8 cellular contexts compared by ENCODE assay signal in the genomic region with DNA sequence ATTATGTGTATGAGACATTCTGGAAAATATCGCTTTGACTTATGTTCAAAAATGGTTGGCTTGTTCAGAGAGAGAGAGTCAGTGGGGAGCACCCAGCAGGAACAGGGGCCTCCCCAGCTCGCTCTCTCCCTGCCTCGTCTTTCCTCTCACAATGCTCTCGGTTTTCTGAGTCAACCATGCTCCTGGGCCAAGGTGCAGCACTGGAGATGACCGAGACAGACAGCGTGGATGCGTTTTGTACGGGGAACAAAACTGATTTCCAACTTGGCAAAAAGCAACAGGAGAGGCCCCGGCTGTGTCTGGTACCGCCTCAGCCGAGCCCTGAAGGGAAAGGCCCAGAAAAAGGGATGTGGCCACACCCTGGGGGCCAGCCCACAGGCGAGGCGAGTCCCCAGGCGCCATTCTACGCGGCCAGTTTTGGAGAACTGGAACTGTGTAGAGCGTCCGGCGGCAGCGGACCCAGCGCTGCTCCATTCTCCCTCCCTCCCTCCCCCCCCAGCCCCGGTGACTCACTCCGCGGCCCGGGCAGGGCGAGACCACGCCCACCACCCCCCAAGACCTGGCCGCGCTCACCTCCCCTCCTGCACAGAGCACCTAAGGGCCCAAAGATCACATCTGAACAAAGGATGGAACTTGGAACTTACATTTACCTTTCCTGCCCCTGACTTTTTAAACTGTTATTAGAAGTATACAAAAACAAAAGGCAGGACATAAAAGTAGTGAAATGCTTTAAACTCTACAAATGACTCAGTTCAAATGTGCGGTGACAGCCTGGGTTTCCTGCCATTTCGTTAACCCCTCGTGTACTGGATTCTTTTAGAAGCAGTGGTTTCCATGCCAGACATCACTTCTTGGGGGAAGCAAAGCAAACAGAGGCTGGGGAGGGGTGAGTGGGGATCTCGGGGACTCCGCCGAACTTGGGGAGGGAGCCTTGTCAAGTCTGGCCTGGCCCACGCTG. TPM values are rescaled to one million over a fixed set of nuclear protein-coding genes. Genes with fewer than 3 reads are reported as not detected.
A peak's percentile ranks its signal among the peaks of the same experiment; 100 is the strongest.
DNase-seq lines count a peak whose midpoint lies in the region; ATAC-seq and TF ChIP-seq lines count a peak whose summit lies in the region.

No MANE protein-coding gene starts in this region.

- peak; percentile 21 for TF ChIP-seq POLR2A in ovary (IDR thresholded peaks at IDR 0.05)

- no peaks in the 10 kb centered on the region for H3K27me3 ChIP-seq in foreskin keratinocyte
- H3K27me3 ChIP-seq in ovary: no peaks in the 10 kb centered on the region

- H3K4me3 Mint-ChIP-seq in Calu3 (ENCODE audit: low read depth, unreplicated experiment): peak overlapping the region; percentile 28

- no peaks in the 10 kb centered on the region for H3K9me3 ChIP-seq in ovary

- H3K4me3 ChIP-seq in ovary (peak overlapping the region; percentile 30), urinary bladder (ENCODE audit: low read depth, low read length) (peak overlapping the region; percentile 18)

- H3K36me3 ChIP-seq in ovary: no peaks in the 10 kb centered on the region
- no peaks in the 10 kb centered on the region for H3K36me3 ChIP-seq in urinary bladder (ENCODE audit: insufficient read depth)

- no peak overlapping the region for H3K27ac ChIP-seq in foreskin keratinocyte
- H3K27ac ChIP-seq in ovary: peak overlapping the region; percentile 10 to 38
- peak overlapping the region; percentile 53 for H3K27ac ChIP-seq in urinary bladder (ENCODE audit: low read depth)

- BruUV-seq in Calu3 (replicated peaks; lab: Mats Ljungman, UMichigan): no TSS peak

- H3K27ac Mint-ChIP-seq in Calu3 (ENCODE audit: unreplicated experiment): no peak overlapping the region

- H3K4me1 ChIP-seq in foreskin keratinocyte (no peaks in the 10 kb centered on the region), ovary (ENCODE audit: insufficient read depth) (peaks cover 5% of the 10 kb centered on the region), urinary bladder (ENCODE audit: insufficient read depth) (peaks cover 1% of the 10 kb centered on the region)

- no peaks in the 10 kb centered on the region for H3K9me3 Mint-ChIP-seq in Calu3 (ENCODE audit: low read depth, unreplicated experiment)

- ATAC-seq in foreskin keratinocyte: peak; percentile 74
- ATAC-seq in GM18520 (IDR thresholded peaks at IDR 0.05; ENCODE audit: unreplicated experiment): no peak

- 10 to 11% (median 11%) methylated on average over 36 of the region's 36 CpGs for WGBS in ovary, 3 donors
- 10% methylated on average over 36 of the region's 36 CpGs for WGBS in urinary bladder

- TF ChIP-seq CTCF in Calu3 (IDR thresholded peaks at IDR 0.05; ENCODE audit: unreplicated experiment): no peak
- no peak for TF ChIP-seq CTCF in foreskin keratinocyte (conservative IDR thresholded peaks at IDR 0.05)
- no peak for TF ChIP-seq CTCF in ovary (IDR thresholded peaks at IDR 0.05)

- intact Hi-C loops in Calu3 (cut with micrococcal nuclease; ENCODE audit: unreplicated experiment) (no loop called here), ovary (cut with DNase I) (no loop called here)

- H3K27me3 Mint-ChIP-seq in Calu3 (ENCODE audit: unreplicated experiment): no peaks in the 10 kb centered on the region

- no peaks in the 10 kb centered on the region for H3K36me3 Mint-ChIP-seq in Calu3 (ENCODE audit: insufficient read depth, unreplicated experiment)

- H3K4me1 Mint-ChIP-seq in Calu3 (ENCODE audit: low read depth, unreplicated experiment): no peaks in the 10 kb centered on the region

- TF ChIP-seq EP300 in ovary (IDR thresholded peaks at IDR 0.05): no peak

- DNase-seq in Calu3: peak; percentile 32
- peak; percentile 58 for DNase-seq in HCEC 1CT
- peak; percentile 0 for DNase-seq in NCI-H748 treated with DMSO at 0.1 percent for 48 hours (lab: John Stamatoyannopoulos, UW)
- DNase-seq in activated T-helper 1 cell treated with anti-CD3 and anti-CD28 coated beads, Interleukin-2, amount 50 U/mL, for 16 hours (ENCODE audit: low read depth in 1 of 2, low spot score in 1 of 2): peak; percentile 40 to 56
- DNase-seq in foreskin keratinocyte: no peak
- DNase-seq in ovary: peak; percentile 20 to 64 (median 63)

- CTCF ChIA-PET in Calu3 (lab: Charles Lee): no interaction called here

RNA-seq across cellular contexts. Expression of a gene that starts 12.7 kb away (rescaled TPM):
- total RNA-seq in Calu3 (2022) (2.6 and 3.0 TPM in 2 replicates), foreskin keratinocyte (not detected in 2 replicates), ovary (1 to 10 TPM in 4 of 7 donors, under 1 TPM in 3; 0.28 to 2.0 (median 1.1) TPM), urinary bladder (7.8 TPM)
- polyA plus RNA-seq in foreskin keratinocyte (not detected in 2 replicates), ovary (1 to 10 TPM in 1 of 2 donors, under 1 TPM in 1; 0.79 to 3.2 TPM), urinary bladder (5.0 TPM)

Comparison
In these comparisons a context has a peak if more than half of its experiments do, and no peak if none do; other contexts are left out.
1. DNase-seq: peak in Calu3 (single experiment), HCEC 1CT (single experiment), NCI-H748 treated with DMSO at 0.1 percent for 48 hours (single experiment), activated T-helper 1 cell treated with anti-CD3 and anti-CD28 coated beads, Interleukin-2, amount 50 U/mL, for 16 hours (2 of 2) and ovary (5 of 5); none in foreskin keratinocyte (0 of 2).